In genomic region chr4:158428242-158428641, GRCh38 we compare ENCODE assay signal across 23 cellular contexts.
DNase-seq lines count a peak whose midpoint lies in the region; ATAC-seq, FAIRE-seq and TF ChIP-seq lines count a peak whose summit lies in the region.
"Had no signal": no experiment of that assay in that cellular context is flagged by ENCODE, and none has a peak within 500 bp of the region (broad histone marks: within the 10 kb centered on the region; RNA-seq: fewer than 3 reads in every experiment).

No MANE protein-coding gene starts in this region.

- no peaks in the 10 kb centered on the region for H3K36me3 ChIP-seq in CD8-positive, alpha-beta T cell (ENCODE audit: insufficient read depth, low read length)
- no peaks in the 10 kb centered on the region for H3K36me3 ChIP-seq in body of pancreas (replicated peaks in 1 of 2; ENCODE audit: insufficient read depth in 1 of 2, low read depth in 2 of 2)
- H3K36me3 ChIP-seq: neural progenitor cell, tibial artery had no signal

- H3K4me1 ChIP-seq in CD8-positive, alpha-beta T cell (ENCODE audit: insufficient read depth, low read length): no peaks in the 10 kb centered on the region
- no peaks in the 10 kb centered on the region for H3K4me1 ChIP-seq in body of pancreas
- H3K4me1 ChIP-seq: neural progenitor cell, psoas muscle, tibial artery had no signal

- peaks cover 2% of the 10 kb centered on the region for H3K27me3 Mint-ChIP-seq in CD8-positive, alpha-beta T cell (ENCODE audit: low read depth)

- ATAC-seq in CD8-positive, alpha-beta T cell: no peak
- ATAC-seq in body of pancreas: no peak
- no peak for ATAC-seq in HG02870 (IDR thresholded peaks at IDR 0.05; ENCODE audit: unreplicated experiment)
- ATAC-seq: left ventricle myocardium superior, psoas muscle had no signal

- CTCF ChIA-PET in CD8-positive, alpha-beta T cell (lab: Charles Lee): no interaction called here

- H3K36me3 Mint-ChIP-seq in CD8-positive, alpha-beta T cell: no peaks in the 10 kb centered on the region
- H3K36me3 Mint-ChIP-seq: activated naive CD4-positive, alpha-beta T cell treated with anti-CD3 and anti-CD28 coated beads, Interleukin-2, amount 50 U/mL, for 24 hours; neural progenitor cell had no signal

- no peaks in the 10 kb centered on the region for H3K27me3 ChIP-seq in CD8-positive, alpha-beta T cell (ENCODE audit: insufficient read depth, low read length)
- no peaks in the 10 kb centered on the region for H3K27me3 ChIP-seq in body of pancreas
- H3K27me3 ChIP-seq: neural progenitor cell, tibial artery had no signal

- POLR2A ChIA-PET in CD8-positive, alpha-beta T cell (lab: Charles Lee): no interaction called here

- FAIRE-seq in TTC549 (lab: Jason Lieb, UNC): peak; percentile 46

- intact Hi-C loops in CD8-positive, alpha-beta T cell (cut with DNase I, micrococcal nuclease): no loop called here
- intact Hi-C loops in body of pancreas (cut with DNase I): no loop called here

- H3K9me3 Mint-ChIP-seq in CD8-positive, alpha-beta T cell: no peaks in the 10 kb centered on the region
- H3K9me3 Mint-ChIP-seq: activated T-helper 1 cell treated with anti-CD3 and anti-CD28 coated beads, Interleukin-12 subunit alpha, Interleukin-12 subunit beta, Interleukin-2, Interleukin-4 antibody, amounts not matched to agents 30 ng/mL and 10 ng/mL and 1 ng/mL, durations not matched to agents 14 hours and 24 hours and 36 hours; neural progenitor cell had no signal

- no peak overlapping the region for H3K4me3 ChIP-seq in CD8-positive, alpha-beta T cell (ENCODE audit: low read depth, low read length)
- H3K4me3 ChIP-seq in body of pancreas: no peak overlapping the region
- H3K4me3 ChIP-seq: neural progenitor cell, psoas muscle, tibial artery had no signal

- no peak for TF ChIP-seq POLR2A in body of pancreas (IDR thresholded peaks at IDR 0.05)

- no peak overlapping the region for H3K4me3 Mint-ChIP-seq in CD8-positive, alpha-beta T cell
- H3K4me3 Mint-ChIP-seq: activated naive CD4-positive, alpha-beta T cell treated with anti-CD3 and anti-CD28 coated beads, Interleukin-2, amount 50 U/mL, for 24 hours; activated T-helper 1 cell treated with anti-CD3 and anti-CD28 coated beads, Interleukin-12 subunit alpha, Interleukin-12 subunit beta, Interleukin-2, Interleukin-4 antibody, amounts not matched to agents 30 ng/mL and 10 ng/mL and 1 ng/mL, durations not matched to agents 14 hours and 24 hours and 36 hours; neural progenitor cell; stimulated activated naive CD8-positive, alpha-beta T cell treated with anti-CD3 and anti-CD28 coated beads, Interleukin-15, Interleukin-2, amounts not matched to agents 100 ng/mL and 50 ng/mL, for 24 hours had no signal

- no peak overlapping the region for H3K27ac ChIP-seq in CD8-positive, alpha-beta T cell (ENCODE audit: low read depth, low read length)
- H3K27ac ChIP-seq in body of pancreas: no peak overlapping the region
- H3K27ac ChIP-seq: neural progenitor cell, psoas muscle, tibial artery had no signal

- DNase-seq in EL: peak; percentile 48
- peak; percentile 57 for DNase-seq in fibroblast of gingiva (ENCODE audit: low read depth)
- peak; percentile 29 for DNase-seq in renal cortical epithelial cell (ENCODE audit: low read depth)
- DNase-seq in CD8-positive, alpha-beta T cell: no peak
- DNase-seq in body of pancreas: no peak
- no peak for DNase-seq in ecto neural progenitor cell (ENCODE audit: low spot score)
- DNase-seq: activated CD4-positive, alpha-beta T cell treated with anti-CD3 and anti-CD28 coated beads for 4 hours; AML-193; DMS79; head of caudate nucleus; left ventricle myocardium superior; NCI-H146; NCI-H2171 treated with DMSO at 0.1 percent for 48 hours; NCI-H526; psoas muscle; stimulated activated CD4-positive, alpha-beta T cell treated with anti-CD3 and anti-CD28 coated beads, Interleukin-4, amount 100 ng/mL, for 24 hours; tibial artery had no signal

- no peaks in the 10 kb centered on the region for H3K4me1 Mint-ChIP-seq in CD8-positive, alpha-beta T cell (ENCODE audit: low read depth)
- H3K4me1 Mint-ChIP-seq: activated naive CD4-positive, alpha-beta T cell treated with anti-CD3 and anti-CD28 coated beads, Interleukin-2, amount 50 U/mL, for 24 hours; neural progenitor cell had no signal

- no peak for TF ChIP-seq CTCF in CD8-positive, alpha-beta T cell (IDR thresholded peaks at IDR 0.05)
- no peak for TF ChIP-seq CTCF in body of pancreas (IDR thresholded peaks at IDR 0.05)

- H3K9me3 ChIP-seq in CD8-positive, alpha-beta T cell (ENCODE audit: low read length): no peaks in the 10 kb centered on the region
- H3K9me3 ChIP-seq in body of pancreas: no peaks in the 10 kb centered on the region
- H3K9me3 ChIP-seq: psoas muscle had no signal

- H3K27ac Mint-ChIP-seq in CD8-positive, alpha-beta T cell: no peak overlapping the region
- H3K27ac Mint-ChIP-seq: activated naive CD4-positive, alpha-beta T cell treated with anti-CD3 and anti-CD28 coated beads, Interleukin-2, amount 50 U/mL, for 24 hours; activated T-helper 1 cell treated with anti-CD3 and anti-CD28 coated beads, Interleukin-12 subunit alpha, Interleukin-12 subunit beta, Interleukin-2, Interleukin-4 antibody, amounts not matched to agents 30 ng/mL and 10 ng/mL and 1 ng/mL, durations not matched to agents 14 hours and 24 hours and 36 hours; neural progenitor cell; stimulated activated naive CD8-positive, alpha-beta T cell treated with anti-CD3 and anti-CD28 coated beads, Interleukin-15, Interleukin-2, amounts not matched to agents 100 ng/mL and 50 ng/mL, for 24 hours had no signal

Comparison
In these comparisons a context has a peak if more than half of its experiments do, and no peak if none do; other contexts are left out.
1. DNase-seq: peak in EL (single experiment), fibroblast of gingiva (single experiment) and renal cortical epithelial cell (single experiment); none in CD8-positive, alpha-beta T cell (0 of 7), body of pancreas (0 of 4) and ecto neural progenitor cell (single experiment).